1 cellular context compared by ENCODE assay signal in genomic region chr16:81077077-81077940, GRCh38.
TF ChIP-seq lines count a peak whose summit lies in the region.

Gene C16orf46 (minus strand): TSS chr16:81077238. CDS start chr16:81063955, 13,283 bp downstream.

TF ChIP-seq in HepG2, 621 proteins besides CTCF, POLR2A, EP300 and RAD21 (continued from another document and continues in another):
- TF ChIP-seq SOX13 (IDR thresholded peaks at IDR 0.05) = no peak; the same call in 1 of the 2 replicates
- 0 out of 4 replicates have a peak, but pooled peaks of 1 of the 2 experiments have one; percentile 22 for TF ChIP-seq SOX13 (CRISPR knock-in tag; conservative IDR thresholded peaks at IDR 0.05 in 1 of 2, IDR thresholded peaks at IDR 0.05 in 1 of 2)
- TF ChIP-seq ZNF543 (CRISPR knock-in tag; IDR thresholded peaks at IDR 0.05) = peak; percentile 86; the same call in 1 of the 2 replicates
- no peak for TF ChIP-seq BHLHE40 (IDR thresholded peaks at IDR 0.05; ENCODE audit: low read length)
- TF ChIP-seq ZBTB21 (CRISPR knock-in tag; IDR thresholded peaks at IDR 0.05) = 0 out of 2 replicates have a peak, but pooled peaks have one; percentile 48
- TF ChIP-seq SYNCRIP (IDR thresholded peaks at IDR 0.05; ENCODE audit: insufficient read depth, low read depth, low read length) = no peak
- no peak; the same call in none of the 2 replicates for TF ChIP-seq ZNF549 (CRISPR knock-in tag; IDR thresholded peaks at IDR 0.05)
- no peak for TF ChIP-seq NCOR1 (IDR thresholded peaks at IDR 0.05; ENCODE audit: borderline replicate concordance, low read length)
- no peak for TF ChIP-seq KDM6A (CRISPR knock-in tag; IDR thresholded peaks at IDR 0.05; ENCODE audit: low read depth)
- TF ChIP-seq KMT2B (CRISPR knock-in tag; IDR thresholded peaks at IDR 0.05) = peak; percentile 94
- 0 out of 2 replicates have a peak, but pooled peaks have one; percentile 64 for TF ChIP-seq ZFP82 (CRISPR knock-in tag; IDR thresholded peaks at IDR 0.05; ENCODE audit: borderline replicate concordance)
- TF ChIP-seq, protein P1, sequence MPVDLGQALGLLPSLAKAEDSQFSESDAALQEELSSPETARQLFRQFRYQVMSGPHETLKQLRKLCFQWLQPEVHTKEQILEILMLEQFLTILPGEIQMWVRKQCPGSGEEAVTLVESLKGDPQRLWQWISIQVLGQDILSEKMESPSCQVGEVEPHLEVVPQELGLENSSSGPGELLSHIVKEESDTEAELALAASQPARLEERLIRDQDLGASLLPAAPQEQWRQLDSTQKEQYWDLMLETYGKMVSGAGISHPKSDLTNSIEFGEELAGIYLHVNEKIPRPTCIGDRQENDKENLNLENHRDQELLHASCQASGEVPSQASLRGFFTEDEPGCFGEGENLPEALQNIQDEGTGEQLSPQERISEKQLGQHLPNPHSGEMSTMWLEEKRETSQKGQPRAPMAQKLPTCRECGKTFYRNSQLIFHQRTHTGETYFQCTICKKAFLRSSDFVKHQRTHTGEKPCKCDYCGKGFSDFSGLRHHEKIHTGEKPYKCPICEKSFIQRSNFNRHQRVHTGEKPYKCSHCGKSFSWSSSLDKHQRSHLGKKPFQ (CRISPR knock-in tag; IDR thresholded peaks at IDR 0.05; ENCODE audit: insufficient replicate concordance) = peak; percentile 72
- TF ChIP-seq SOX5 (CRISPR knock-in tag; IDR thresholded peaks at IDR 0.05; ENCODE audit: borderline replicate concordance) = peak; percentile 56; the same call in 1 of the 2 replicates
- no peak for TF ChIP-seq ZNF513 (CRISPR knock-in tag; conservative IDR thresholded peaks at IDR 0.05)
- TF ChIP-seq E2F1 (CRISPR knock-in tag; IDR thresholded peaks at IDR 0.05) = peak; percentile 71; the same call in 1 of the 2 replicates
- TF ChIP-seq, protein P2, sequence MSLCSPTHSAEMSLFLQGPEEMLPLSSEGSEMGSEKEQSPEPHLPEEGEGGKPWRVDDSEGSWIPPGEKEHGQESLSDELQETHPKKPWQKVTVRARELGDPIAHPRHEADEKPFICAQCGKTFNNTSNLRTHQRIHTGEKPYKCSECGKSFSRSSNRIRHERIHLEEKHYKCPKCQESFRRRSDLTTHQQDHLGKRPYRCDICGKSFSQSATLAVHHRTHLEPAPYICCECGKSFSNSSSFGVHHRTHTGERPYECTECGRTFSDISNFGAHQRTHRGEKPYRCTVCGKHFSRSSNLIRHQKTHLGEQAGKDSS (CRISPR knock-in tag; IDR thresholded peaks at IDR 0.05; ENCODE audit: borderline replicate concordance, low read depth) = no peak; the same call in 1 of the 2 replicates
- peak; percentile 93 for TF ChIP-seq ATF7-NPFF (CRISPR knock-in tag; IDR thresholded peaks at IDR 0.05; ENCODE audit: low read depth)
- TF ChIP-seq ZNF740 (CRISPR knock-in tag; IDR thresholded peaks at IDR 0.05) = peak; percentile 25; the same call in 1 of the 2 replicates
- TF ChIP-seq, protein P3, sequence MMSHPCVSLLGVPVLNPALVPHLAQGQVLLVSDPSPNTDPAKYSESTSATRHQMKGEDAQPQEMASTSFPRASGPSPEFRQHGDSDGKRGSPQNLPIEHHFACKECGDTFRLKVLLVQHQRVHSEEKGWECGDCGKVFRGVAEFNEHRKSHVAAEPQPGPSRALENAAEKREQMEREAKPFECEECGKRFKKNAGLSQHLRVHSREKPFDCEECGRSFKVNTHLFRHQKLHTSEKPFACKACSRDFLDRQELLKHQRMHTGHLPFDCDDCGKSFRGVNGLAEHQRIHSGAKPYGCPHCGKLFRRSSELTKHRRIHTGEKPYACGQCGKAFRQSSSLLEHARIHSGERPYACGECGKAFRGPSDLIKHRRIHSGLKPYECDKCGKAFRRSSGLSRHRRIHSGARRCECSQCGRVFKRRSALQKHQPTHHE (CRISPR knock-in tag; IDR thresholded peaks at IDR 0.05; ENCODE audit: borderline replicate concordance) = peak; percentile 34; the same call in 1 of the 2 replicates
- no peak for TF ChIP-seq EZH2 (conservative IDR thresholded peaks at IDR 0.05; ENCODE audit: low read depth, low read length)
- TF ChIP-seq KMT2A (CRISPR knock-in tag; IDR thresholded peaks at IDR 0.05) = peak; percentile 86
- peak; percentile 54; the same call in 1 of the 2 replicates for TF ChIP-seq FOSL1 (CRISPR knock-in tag; IDR thresholded peaks at IDR 0.05; ENCODE audit: borderline replicate concordance)
- TF ChIP-seq ZNF224 (CRISPR knock-in tag; IDR thresholded peaks at IDR 0.05) = 0 out of 2 replicates have a peak, but pooled peaks have one; percentile 83
- TF ChIP-seq, protein P4, sequence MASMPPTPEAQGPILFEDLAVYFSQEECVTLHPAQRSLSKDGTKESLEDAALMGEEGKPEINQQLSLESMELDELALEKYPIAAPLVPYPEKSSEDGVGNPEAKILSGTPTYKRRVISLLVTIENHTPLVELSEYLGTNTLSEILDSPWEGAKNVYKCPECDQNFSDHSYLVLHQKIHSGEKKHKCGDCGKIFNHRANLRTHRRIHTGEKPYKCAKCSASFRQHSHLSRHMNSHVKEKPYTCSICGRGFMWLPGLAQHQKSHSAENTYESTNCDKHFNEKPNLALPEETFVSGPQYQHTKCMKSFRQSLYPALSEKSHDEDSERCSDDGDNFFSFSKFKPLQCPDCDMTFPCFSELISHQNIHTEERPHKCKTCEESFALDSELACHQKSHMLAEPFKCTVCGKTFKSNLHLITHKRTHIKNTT (CRISPR knock-in tag; IDR thresholded peaks at IDR 0.05) = 0 out of 2 replicates have a peak, but pooled peaks have one; percentile 73
- no peak for TF ChIP-seq POLR2AphosphoS2 (IDR thresholded peaks at IDR 0.05; ENCODE audit: low read depth, low read length)
- peak; percentile 96 for TF ChIP-seq YEATS4 (CRISPR knock-in tag; IDR thresholded peaks at IDR 0.05; ENCODE audit: borderline replicate concordance)
- TF ChIP-seq CHCHD3 (CRISPR knock-in tag; IDR thresholded peaks at IDR 0.05) = 0 out of 2 replicates have a peak, but pooled peaks have one; percentile 78
- peak; percentile 70; the same call in 1 of the 2 replicates for TF ChIP-seq HOXA5 (CRISPR knock-in tag; IDR thresholded peaks at IDR 0.05)
- TF ChIP-seq FOXA3 (CRISPR knock-in tag; IDR thresholded peaks at IDR 0.05) = peak; percentile 65; the same call in 1 of the 2 replicates
- no peak; the same call in 1 of the 2 replicates for TF ChIP-seq IRX3 (CRISPR knock-in tag; IDR thresholded peaks at IDR 0.05; ENCODE audit: borderline replicate concordance, low read depth)
- no peak for TF ChIP-seq NFRKB (IDR thresholded peaks at IDR 0.05)
- TF ChIP-seq PAX8 (CRISPR knock-in tag; IDR thresholded peaks at IDR 0.05; ENCODE audit: borderline replicate concordance) = peak; percentile 54; the same call in 1 of the 2 replicates
- no peak for TF ChIP-seq ZNF530 (CRISPR knock-in tag; IDR thresholded peaks at IDR 0.05; ENCODE audit: low read depth)
- TF ChIP-seq MXD1 (CRISPR knock-in tag; IDR thresholded peaks at IDR 0.05) = peak; percentile 91; the same call in 1 of the 2 replicates
- TF ChIP-seq HOXD1 (CRISPR knock-in tag; IDR thresholded peaks at IDR 0.05) = no peak; the same call in 1 of the 2 replicates
- peak; percentile 91; the same call in 1 of the 2 replicates for TF ChIP-seq NFKB2 (CRISPR knock-in tag; IDR thresholded peaks at IDR 0.05; ENCODE audit: borderline replicate concordance)
- no peak; the same call in 1 of the 2 replicates for TF ChIP-seq ZBTB42 (CRISPR knock-in tag; IDR thresholded peaks at IDR 0.05)
- TF ChIP-seq, protein P5, sequence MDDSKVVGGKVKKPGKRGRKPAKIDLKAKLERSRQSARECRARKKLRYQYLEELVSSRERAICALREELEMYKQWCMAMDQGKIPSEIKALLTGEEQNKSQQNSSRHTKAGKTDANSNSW (CRISPR knock-in tag; IDR thresholded peaks at IDR 0.05; ENCODE audit: borderline replicate concordance) = no peak
- TF ChIP-seq RORA (CRISPR knock-in tag; IDR thresholded peaks at IDR 0.05) = no peak
- TF ChIP-seq ATAD3A (CRISPR knock-in tag; IDR thresholded peaks at IDR 0.05) = no peak
- TF ChIP-seq KDM5B (CRISPR knock-in tag; IDR thresholded peaks at IDR 0.05; ENCODE audit: borderline replicate concordance) = peak; percentile 85; the same call in 1 of the 2 replicates
- no peak for TF ChIP-seq MLLT10 (CRISPR knock-in tag; IDR thresholded peaks at IDR 0.05)
- TF ChIP-seq ZNF12 (CRISPR knock-in tag; IDR thresholded peaks at IDR 0.05) = peak; percentile 41
- TF ChIP-seq PHF21A (CRISPR knock-in tag; IDR thresholded peaks at IDR 0.05) = peak; percentile 60; the same call in 1 of the 2 replicates
- TF ChIP-seq, protein P6, sequence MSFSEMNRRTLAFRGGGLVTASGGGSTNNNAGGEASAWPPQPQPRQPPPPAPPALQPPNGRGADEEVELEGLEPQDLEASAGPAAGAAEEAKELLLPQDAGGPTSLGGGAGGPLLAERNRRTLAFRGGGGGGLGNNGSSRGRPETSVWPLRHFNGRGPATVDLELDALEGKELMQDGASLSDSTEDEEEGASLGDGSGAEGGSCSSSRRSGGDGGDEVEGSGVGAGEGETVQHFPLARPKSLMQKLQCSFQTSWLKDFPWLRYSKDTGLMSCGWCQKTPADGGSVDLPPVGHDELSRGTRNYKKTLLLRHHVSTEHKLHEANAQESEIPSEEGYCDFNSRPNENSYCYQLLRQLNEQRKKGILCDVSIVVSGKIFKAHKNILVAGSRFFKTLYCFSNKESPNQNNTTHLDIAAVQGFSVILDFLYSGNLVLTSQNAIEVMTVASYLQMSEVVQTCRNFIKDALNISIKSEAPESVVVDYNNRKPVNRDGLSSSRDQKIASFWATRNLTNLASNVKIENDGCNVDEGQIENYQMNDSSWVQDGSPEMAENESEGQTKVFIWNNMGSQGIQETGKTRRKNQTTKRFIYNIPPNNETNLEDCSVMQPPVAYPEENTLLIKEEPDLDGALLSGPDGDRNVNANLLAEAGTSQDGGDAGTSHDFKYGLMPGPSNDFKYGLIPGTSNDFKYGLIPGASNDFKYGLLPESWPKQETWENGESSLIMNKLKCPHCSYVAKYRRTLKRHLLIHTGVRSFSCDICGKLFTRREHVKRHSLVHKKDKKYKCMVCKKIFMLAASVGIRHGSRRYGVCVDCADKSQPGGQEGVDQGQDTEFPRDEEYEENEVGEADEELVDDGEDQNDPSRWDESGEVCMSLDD (CRISPR knock-in tag; IDR thresholded peaks at IDR 0.05; ENCODE audit: borderline replicate concordance) = peak; percentile 62; the same call in 1 of the 2 replicates
- TF ChIP-seq ZNF30 (CRISPR knock-in tag; IDR thresholded peaks at IDR 0.05) = no peak
- peak; percentile 95 for TF ChIP-seq ZNF232 (CRISPR knock-in tag; IDR thresholded peaks at IDR 0.05; ENCODE audit: borderline replicate concordance)
- peak; percentile 57; the same call in 1 of the 2 replicates for TF ChIP-seq PPARG (CRISPR knock-in tag; conservative IDR thresholded peaks at IDR 0.05)
- TF ChIP-seq FOXM1 (CRISPR knock-in tag; IDR thresholded peaks at IDR 0.05) = no peak; the same call in none of the 2 replicates
- peak; percentile 84 for TF ChIP-seq MYC (CRISPR knock-in tag; IDR thresholded peaks at IDR 0.05; ENCODE audit: borderline replicate concordance)
- TF ChIP-seq ZNF83 (CRISPR knock-in tag; IDR thresholded peaks at IDR 0.05; ENCODE audit: borderline replicate concordance) = 0 out of 2 replicates have a peak, but pooled peaks have one; percentile 30
- TF ChIP-seq HMGXB4 (CRISPR knock-in tag; IDR thresholded peaks at IDR 0.05; ENCODE audit: borderline replicate concordance in 1 of 2, low read depth in 1 of 2) = peak; percentile 76 to 82; a peak in 3 of 4 replicates
- TF ChIP-seq RXRB (CRISPR knock-in tag; IDR thresholded peaks at IDR 0.05; ENCODE audit: borderline replicate concordance) = peak; percentile 41
- TF ChIP-seq ZNF317 (CRISPR knock-in tag; IDR thresholded peaks at IDR 0.05) = peak; percentile 88; the same call in 1 of the 2 replicates
